1 cellular context compared by ENCODE assay signal in genomic region chr15:95259513-95259912, GRCh38.
A peak's percentile ranks its signal among the peaks of the same experiment; 100 is the strongest.
TF ChIP-seq lines count a peak whose summit lies in the region.

No MANE protein-coding gene starts in this region.

TF ChIP-seq in IMR-90, 13 proteins besides CTCF, POLR2A, EP300 and RAD21:
- TF ChIP-seq SMC3 (IDR thresholded peaks at IDR 0.05; ENCODE audit: low read depth, low read length) (peak; percentile 97), MXI1 (IDR thresholded peaks at IDR 0.05; ENCODE audit: borderline replicate concordance, low read depth, low read length) (no peak)
